ENCODE assay signal across 2 cellular contexts in genomic region chr1:42430751-42431150, GRCh38.
TF ChIP-seq lines count a peak whose summit lies in the region.

No MANE protein-coding gene starts in this region.

TF ChIP-seq in K562, 482 proteins besides CTCF, POLR2A, EP300 and RAD21:
- no peak for TF ChIP-seq NCOA6 (IDR thresholded peaks at IDR 0.05)
- TF ChIP-seq E2F5 (CRISPR knock-in tag; IDR thresholded peaks at IDR 0.05): no peak
- no peak for TF ChIP-seq ZNF124 (CRISPR knock-in tag; IDR thresholded peaks at IDR 0.05)
- TF ChIP-seq CAMTA2 (CRISPR knock-in tag; conservative IDR thresholded peaks at IDR 0.05): no peak
- no peak for TF ChIP-seq CUX1 (CRISPR knock-in tag; IDR thresholded peaks at IDR 0.05)
- no peak for TF ChIP-seq ZNF583 (CRISPR knock-in tag; IDR thresholded peaks at IDR 0.05)
- TF ChIP-seq FOXJ2 (tag; IDR thresholded peaks at IDR 0.05): no peak
- no peak for TF ChIP-seq ELK1 (CRISPR knock-in tag; IDR thresholded peaks at IDR 0.05)

TF ChIP-seq in HepG2, 621 proteins besides CTCF, POLR2A, EP300 and RAD21:
- no peak for TF ChIP-seq GMEB2 (CRISPR knock-in tag; IDR thresholded peaks at IDR 0.05; ENCODE audit: low read depth)
- no peak for TF ChIP-seq SIX1 (CRISPR knock-in tag; IDR thresholded peaks at IDR 0.05; ENCODE audit: borderline replicate concordance)
- TF ChIP-seq ZNF678 (CRISPR knock-in tag; IDR thresholded peaks at IDR 0.05): no peak
- TF ChIP-seq CBX5 (CRISPR knock-in tag; IDR thresholded peaks at IDR 0.05; ENCODE audit: borderline replicate concordance): no peak
- TF ChIP-seq THRA (CRISPR knock-in tag; IDR thresholded peaks at IDR 0.05; ENCODE audit: borderline replicate concordance): no peak
- TF ChIP-seq HOXA9 (CRISPR knock-in tag; IDR thresholded peaks at IDR 0.05; ENCODE audit: borderline replicate concordance): no peak
- no peak for TF ChIP-seq ZFP1 (CRISPR knock-in tag; IDR thresholded peaks at IDR 0.05)
- TF ChIP-seq RBFOX2 (IDR thresholded peaks at IDR 0.05; ENCODE audit: low read depth, low read length): no peak
